17 cellular contexts compared by ENCODE assay signal in the genomic region with DNA sequence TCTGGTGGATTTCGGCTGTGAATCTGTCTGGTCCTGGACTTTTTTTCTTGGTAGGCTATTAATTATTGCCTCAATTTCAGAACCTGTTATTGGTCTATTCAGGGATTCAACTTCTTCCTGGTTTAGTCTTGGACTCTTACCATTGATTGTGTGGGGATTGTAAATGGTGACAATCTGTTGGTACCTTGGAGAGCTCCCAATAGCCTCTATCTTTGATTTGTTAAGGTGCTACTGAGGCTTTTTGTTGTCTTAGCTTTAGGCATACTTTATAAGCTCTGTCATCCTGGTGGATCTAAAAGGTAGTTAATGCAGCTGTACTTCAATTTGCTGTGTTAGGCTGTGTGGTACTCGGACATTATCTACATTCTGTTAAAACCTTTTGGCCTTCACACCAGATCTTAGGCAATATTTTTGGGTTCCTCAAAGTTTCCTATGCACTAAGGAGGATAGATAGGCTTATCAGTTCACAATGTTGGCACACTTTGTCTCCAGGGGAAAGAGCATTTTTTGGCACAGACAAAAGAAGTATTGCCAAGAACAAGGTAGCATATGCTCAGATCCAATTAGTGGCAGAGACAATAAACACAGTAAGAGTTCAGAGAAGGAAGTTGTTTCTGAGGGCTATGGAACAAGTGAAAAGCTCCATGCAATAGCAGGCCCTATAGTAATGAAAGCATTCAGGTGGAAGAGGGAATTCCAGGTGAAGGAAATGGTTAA.
DNase-seq lines count a peak whose midpoint lies in the region; TF ChIP-seq lines count a peak whose summit lies in the region.
"Had no signal": no experiment of that assay in that cellular context is flagged by ENCODE, and none has a peak within 500 bp of the region (broad histone marks: within the 10 kb centered on the region; RNA-seq: fewer than 3 reads in every experiment).

No MANE protein-coding gene starts in this region.

- H3K27ac ChIP-seq in brain microvascular endothelial cell (no peak overlapping the region), substantia nigra (ENCODE audit: low read depth, low read length, poor library complexity, severe bottlenecking) (no peak overlapping the region)
- H3K27ac ChIP-seq: 22Rv1, KMS-11, tibial nerve had no signal

- H3K4me1 Mint-ChIP-seq in mesothelial cell of epicardium, result no peaks in the 10 kb centered on the region
- H3K4me1 Mint-ChIP-seq: activated CD8-positive, alpha-beta memory T cell treated with anti-CD3 and anti-CD28 coated beads, Interleukin-2, amount 10 ng/mL, durations not matched to agents 7 days and 5 days had no signal

- H3K9me3 Mint-ChIP-seq in mesothelial cell of epicardium, result peaks cover 4% of the 10 kb centered on the region

- in situ Hi-C loops in brain microvascular endothelial cell (cut with HindIII; ENCODE audit: low pct_ligation_motif_present, low sequenced_read_pairs), result no loop called here

- no peaks in the 10 kb centered on the region for H3K36me3 ChIP-seq in brain microvascular endothelial cell (replicated peaks)
- H3K36me3 ChIP-seq: tibial nerve had no signal

- H3K27ac Mint-ChIP-seq in mesothelial cell of epicardium, result no peak overlapping the region
- H3K27ac Mint-ChIP-seq: activated CD8-positive, alpha-beta memory T cell treated with anti-CD3 and anti-CD28 coated beads, Interleukin-2, amount 10 ng/mL, durations not matched to agents 7 days and 5 days; activated naive CD8-positive, alpha-beta T cell; effector memory CD8-positive, alpha-beta T cell had no signal

- H3K4me3 Mint-ChIP-seq in mesothelial cell of epicardium, result no peak overlapping the region
- H3K4me3 Mint-ChIP-seq: activated CD8-positive, alpha-beta memory T cell treated with anti-CD3 and anti-CD28 coated beads, Interleukin-2, amount 10 ng/mL, durations not matched to agents 7 days and 5 days; activated naive CD8-positive, alpha-beta T cell; effector memory CD8-positive, alpha-beta T cell had no signal

- DNase-seq in DMS 273 (lab: John Stamatoyannopoulos, UW; ENCODE audit: unreplicated experiment) (peak; percentile 53), DMS 273 treated with DMSO at 0.1 percent for 48 hours (lab: John Stamatoyannopoulos, UW) (no peak), NCI-H446 treated with DMSO at 0.1 percent for 48 hours (lab: John Stamatoyannopoulos, UW) (peak; percentile 47), brain microvascular endothelial cell (peak; percentile 1), lung microvascular endothelial cell (ENCODE audit: low read depth in 2 of 2) (peak; percentile 14 to 36), substantia nigra (lab: John Stamatoyannopoulos, UW) (no peak), mesothelial cell of epicardium (ENCODE audit: low spot score in 2 of 2, unreplicated experiment in 2 of 2) (no peak), COLO668 (lab: John Stamatoyannopoulos, UW; ENCODE audit: unreplicated experiment) (no peak)
- DNase-seq: activated CD8-positive, alpha-beta memory T cell treated with anti-CD3 and anti-CD28 coated beads, Interleukin-2, amount 10 ng/mL, durations not matched to agents 7 days and 5 days; effector memory CD8-positive, alpha-beta T cell; midbrain; posterior cingulate gyrus; Right ventricle myocardium superior had no signal

- H3K27me3 ChIP-seq in brain microvascular endothelial cell (replicated peaks), result no peaks in the 10 kb centered on the region
- H3K27me3 ChIP-seq: tibial nerve had no signal

- no peak overlapping the region for H3K4me3 ChIP-seq in brain microvascular endothelial cell (ENCODE audit: low read depth, low read length)
- H3K4me3 ChIP-seq: tibial nerve had no signal

- peaks cover 2% of the 10 kb centered on the region for H3K27me3 Mint-ChIP-seq in mesothelial cell of epicardium (ENCODE audit: low read depth)

- H3K36me3 Mint-ChIP-seq in mesothelial cell of epicardium, result no peaks in the 10 kb centered on the region
- H3K36me3 Mint-ChIP-seq: activated CD8-positive, alpha-beta memory T cell treated with anti-CD3 and anti-CD28 coated beads, Interleukin-2, amount 10 ng/mL, durations not matched to agents 7 days and 5 days; activated naive CD8-positive, alpha-beta T cell had no signal

- TF ChIP-seq CTCF in brain microvascular endothelial cell (IDR thresholded peaks at IDR 0.05; ENCODE audit: low read depth, low read length, missing control alignments) (no peak), mesothelial cell of epicardium (IDR thresholded peaks at IDR 0.05; ENCODE audit: unreplicated experiment) (no peak)

Comparison
In these comparisons a context has a peak if more than half of its experiments do, and no peak if none do; other contexts are left out.
1. DNase-seq: peak in DMS 273 (single experiment), NCI-H446 treated with DMSO at 0.1 percent for 48 hours (single experiment), brain microvascular endothelial cell (single experiment) and lung microvascular endothelial cell (2 of 2); none in DMS 273 treated with DMSO at 0.1 percent for 48 hours (single experiment), substantia nigra (0 of 49), mesothelial cell of epicardium (0 of 2) and COLO668 (single experiment).